In the genomic region with DNA sequence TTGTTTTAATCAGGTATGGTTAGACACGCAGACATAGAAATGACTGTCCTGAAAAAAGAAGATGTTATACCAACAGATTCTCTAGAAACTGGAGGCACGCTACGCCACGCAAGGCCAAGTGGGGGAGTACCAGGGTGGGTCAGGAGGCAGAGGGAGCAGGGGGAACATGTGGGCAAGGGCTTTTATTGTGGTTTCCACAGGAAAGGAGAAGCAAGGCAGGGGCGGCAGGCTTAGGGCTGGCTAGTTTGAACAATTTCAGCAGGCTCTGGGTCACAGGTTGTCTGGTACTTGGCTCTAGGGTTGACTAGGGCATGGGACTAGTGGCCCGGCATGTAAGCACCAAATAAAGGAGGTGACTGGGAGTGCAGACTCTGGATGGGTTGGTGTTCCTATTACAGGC, we compare ENCODE assay signal across 23 cellular contexts. TPM values are rescaled to one million over a fixed set of nuclear protein-coding genes. Genes with fewer than 3 reads are reported as not detected.
"Had no signal": no experiment of that assay in that cellular context is flagged by ENCODE, and none has a peak within 500 bp of the region (broad histone marks: within the 10 kb centered on the region; RNA-seq: fewer than 3 reads in every experiment).

No MANE protein-coding gene starts in this region.

- H3K4me1 ChIP-seq: uterus had no signal

- H3K9me3 Mint-ChIP-seq: activated naive CD8-positive, alpha-beta T cell treated with anti-CD3 and anti-CD28 coated beads for 36 hours; activated T-cell treated with anti-CD3 and anti-CD28 coated beads, Interleukin-2, amount 50 U/mL, for 4 hours; stimulated activated naive B cell treated with anti-CD40 and anti-IgM and Interleukin-4, amounts not matched to agents 10 μg/mL and 1 μg/mL and 100 μg/mL, for 72 hours had no signal

- H3K4me1 Mint-ChIP-seq: naive thymus-derived CD4-positive, alpha-beta T cell had no signal

- H3K27ac Mint-ChIP-seq: activated naive CD8-positive, alpha-beta T cell treated with anti-CD3 and anti-CD28 coated beads for 36 hours; naive thymus-derived CD4-positive, alpha-beta T cell; progenitor cell of endocrine pancreas; stimulated activated naive B cell treated with anti-CD40 and anti-IgM and Interleukin-4, amounts not matched to agents 10 μg/mL and 1 μg/mL and 100 μg/mL, for 72 hours had no signal

- H3K27ac ChIP-seq: epithelial cell of prostate, sigmoid colon, transverse colon, uterus had no signal

- H3K36me3 Mint-ChIP-seq: activated naive CD8-positive, alpha-beta T cell treated with anti-CD3 and anti-CD28 coated beads for 36 hours; naive thymus-derived CD4-positive, alpha-beta T cell had no signal

- ATAC-seq: activated T-cell treated with anti-CD3 and anti-CD28 coated beads, Interleukin-2, amount 50 U/mL, for 4 hours; left colon; naive thymus-derived CD4-positive, alpha-beta T cell; stimulated activated naive B cell treated with anti-CD40 and anti-IgM and Interleukin-4, amounts not matched to agents 10 μg/mL and 1 μg/mL and 100 μg/mL, for 72 hours had no signal

- H3K4me3 Mint-ChIP-seq: activated naive CD8-positive, alpha-beta T cell treated with anti-CD3 and anti-CD28 coated beads for 36 hours; activated T-cell treated with anti-CD3 and anti-CD28 coated beads, Interleukin-2, amount 50 U/mL, for 4 hours; naive thymus-derived CD4-positive, alpha-beta T cell; stimulated activated naive B cell treated with anti-CD40 and anti-IgM and Interleukin-4, amounts not matched to agents 10 μg/mL and 1 μg/mL and 100 μg/mL, for 72 hours had no signal

- H3K27me3 Mint-ChIP-seq: progenitor cell of endocrine pancreas had no signal

- H3K4me3 ChIP-seq: sigmoid colon, smooth muscle cell, transverse colon, uterus had no signal

- H3K27me3 ChIP-seq: sigmoid colon, transverse colon, uterus had no signal

- DNase-seq: activated CD4-positive, alpha-beta T cell treated with anti-CD3 and anti-CD28 coated beads for 4 hours; activated CD4-positive, alpha-beta T cell treated with anti-CD3 and anti-CD28 coated beads, Interleukin-2, amount 50 U/mL, for 48 hours; activated CD4-positive, CD25-positive, alpha-beta regulatory T cell; activated CD8-positive, alpha-beta memory T cell treated with anti-CD3 and anti-CD28 coated beads, Interleukin-2, amount 50 U/mL, for 48 hours; activated naive CD4-positive, alpha-beta T cell treated with Interleukin-2 at 50 U/mL for 16 hours; activated naive CD8-positive, alpha-beta T cell treated with anti-CD3 and anti-CD28 coated beads for 36 hours; activated T-cell treated with anti-CD3 and anti-CD28 coated beads, Interleukin-2, amount 50 U/mL, for 4 hours; amniotic stem cell; cortex of kidney; left colon; naive thymus-derived CD4-positive, alpha-beta T cell; retina; sigmoid colon; stimulated activated CD4-positive, alpha-beta T cell treated with anti-CD3 and anti-CD28 coated beads, Interleukin-2, amount 100 ng/mL, for 48 hours; stimulated activated CD8-positive, alpha-beta memory T cell treated with anti-CD3 and anti-CD28 coated beads, Interleukin-4, amount 100 ng/mL, for 48 hours; stimulated activated naive B cell treated with anti-CD40 and anti-IgM and Interleukin-4, amounts not matched to agents 10 μg/mL and 1 μg/mL and 100 μg/mL, for 72 hours; T1000; transverse colon; uterus had no signal

- H3K9me3 ChIP-seq: sigmoid colon, transverse colon, uterus had no signal

- H3K36me3 ChIP-seq: uterus had no signal

RNA-seq across cellular contexts. Expression of a gene that starts 7.2 kb away (rescaled TPM):
- total RNA-seq: activated CD8-positive, alpha-beta memory T cell treated with anti-CD3 and anti-CD28 coated beads for 36 hours; activated naive CD8-positive, alpha-beta T cell treated with anti-CD3 and anti-CD28 coated beads for 36 hours had no signal
- polyA plus RNA-seq: naive thymus-derived CD4-positive, alpha-beta T cell had no signal

RNA-seq across cellular contexts. Expression of a gene that starts 31.4 kb away (rescaled TPM):
- total RNA-seq: activated CD8-positive, alpha-beta memory T cell treated with anti-CD3 and anti-CD28 coated beads for 36 hours had no signal
- polyA plus RNA-seq: naive thymus-derived CD4-positive, alpha-beta T cell had no signal
